8 cellular contexts compared by ENCODE assay signal in genomic region chr1:221712198-221712684, GRCh38. TPM values are rescaled to one million over a fixed set of nuclear protein-coding genes. Genes with fewer than 3 reads are reported as not detected.
DNase-seq lines count a peak whose midpoint lies in the region; ATAC-seq and TF ChIP-seq lines count a peak whose summit lies in the region.

No MANE protein-coding gene starts in this region.

- H3K4me1 ChIP-seq in KMS-11 (ENCODE audit: low read depth, poor library complexity, severe bottlenecking) (peaks cover 91% of the 10 kb centered on the region), mucosa of rectum (ENCODE audit: control insufficient read depth in 2 of 2, insufficient read depth in 2 of 2, low read length in 2 of 2) (peaks cover 9 to 14% of the 10 kb centered on the region in 2 donors)

- no peaks in the 10 kb centered on the region for H4K20me1 ChIP-seq in KMS-11 (ENCODE audit: insufficient read depth)

- peak overlapping the region; percentile 92 for H3K27ac Mint-ChIP-seq in activated naive CD8-positive, alpha-beta T cell treated with anti-CD3 and anti-CD28 coated beads for 36 hours

- H3K9me3 Mint-ChIP-seq in activated naive CD8-positive, alpha-beta T cell treated with anti-CD3 and anti-CD28 coated beads for 36 hours, result peaks cover 5% of the 10 kb centered on the region

- peak overlapping the region; percentile 41 for H3K27ac ChIP-seq in KMS-11
- peak overlapping the region; percentile 9 to 19 for H3K27ac ChIP-seq in mucosa of rectum (ENCODE audit: low read depth in 2 of 2, low read length in 2 of 2)

- peaks cover 77% of the 10 kb centered on the region for H3K4me1 Mint-ChIP-seq in activated naive CD8-positive, alpha-beta T cell treated with anti-CD3 and anti-CD28 coated beads for 36 hours

- no peaks in the 10 kb centered on the region for H3K27me3 ChIP-seq in GM06990 (replicated peaks; ENCODE audit: control insufficient read depth, insufficient read depth, low read length)
- no peaks in the 10 kb centered on the region for H3K27me3 ChIP-seq in KMS-11 (ENCODE audit: insufficient read depth, low read depth)
- H3K27me3 ChIP-seq in mucosa of rectum (ENCODE audit: control insufficient read depth in 2 of 2, insufficient read depth in 2 of 2, low read length in 2 of 2), result no peaks in the 10 kb centered on the region

- H3K36me3 ChIP-seq in GM06990 (ENCODE audit: control insufficient read depth, insufficient read depth, low read length) (no peaks in the 10 kb centered on the region; the same call in 1 of the 2 replicates), KMS-11 (ENCODE audit: insufficient read depth) (no peaks in the 10 kb centered on the region), mucosa of rectum (ENCODE audit: control insufficient read depth in 2 of 2, insufficient read depth in 2 of 2, low read length in 2 of 2) (no peaks in the 10 kb centered on the region)

- H3K79me2 ChIP-seq in KMS-11 (ENCODE audit: insufficient read depth, low read depth), result no peaks in the 10 kb centered on the region

- H2AFZ ChIP-seq in KMS-11 (ENCODE audit: low read depth), result no peak overlapping the region

- H3K4me2 ChIP-seq in KMS-11, result peak overlapping the region; percentile 61

- peaks cover 56% of the 10 kb centered on the region for H3K36me3 Mint-ChIP-seq in activated naive CD8-positive, alpha-beta T cell treated with anti-CD3 and anti-CD28 coated beads for 36 hours

- TF ChIP-seq CTCF in GM06990 (IDR thresholded peaks at IDR 0.05; ENCODE audit: insufficient read depth, low read length, poor library complexity, severe bottlenecking) (no peak), KMS-11 (conservative IDR thresholded peaks at IDR 0.05; ENCODE audit: low read depth, low read length) (no peak)

- H3K4me3 ChIP-seq in GM06990 (replicated peaks; ENCODE audit: low read depth, low read length) (no peak overlapping the region), KMS-11 (IDR thresholded peaks at IDR 0.05; ENCODE audit: insufficient read depth, low read depth, low read length) (no peak overlapping the region), mucosa of rectum (ENCODE audit: low read length in 2 of 2) (no peak overlapping the region)

- H3K9ac ChIP-seq in KMS-11 (peak overlapping the region; percentile 9; the same call in 1 of the 2 replicates), mucosa of rectum (ENCODE audit: low read depth in 1 of 2, low read length in 2 of 2) (no peak overlapping the region)

- peak overlapping the region; percentile 65 for H3K4me3 Mint-ChIP-seq in activated naive CD8-positive, alpha-beta T cell treated with anti-CD3 and anti-CD28 coated beads for 36 hours

- intact Hi-C loops in Right ventricle myocardium inferior (cut with DNase I), result no loop called here

- no peaks in the 10 kb centered on the region for H3K9me3 ChIP-seq in mucosa of rectum (ENCODE audit: control insufficient read depth in 2 of 2, low read length in 2 of 2)

- DNase-seq in GM06990 (ENCODE audit: extremely low read depth, insufficient read length) (peak; percentile 62), islet precursor cell (no peak), midbrain (lab: John Stamatoyannopoulos, UW) (no peak), Right ventricle myocardium inferior (ENCODE audit: missing footprints) (no peak)
- peak; percentile 18 for DNase-seq in activated naive CD8-positive, alpha-beta T cell treated with anti-CD3 and anti-CD28 coated beads for 36 hours

- H3K27me3 Mint-ChIP-seq in activated naive CD8-positive, alpha-beta T cell treated with anti-CD3 and anti-CD28 coated beads for 36 hours, result no peaks in the 10 kb centered on the region

- ATAC-seq in GM21529 (IDR thresholded peaks at IDR 0.05; ENCODE audit: unreplicated experiment) (peak; percentile 56), Right ventricle myocardium inferior (no peak)

RNA-seq across cellular contexts. Expression of gene DUSP10, which starts 29.6 kb away (rescaled TPM):
- 10 to 100 TPM; 32.7 to 33.0 TPM for total RNA-seq in activated naive CD8-positive, alpha-beta T cell treated with anti-CD3 and anti-CD28 coated beads for 36 hours
- 3.2 TPM for total RNA-seq in Right ventricle myocardium inferior

Comparison
In these comparisons a context has a peak if more than half of its experiments do, and no peak if none do; other contexts are left out.
1. DNase-seq: peak in GM06990 (single experiment) and activated naive CD8-positive, alpha-beta T cell treated with anti-CD3 and anti-CD28 coated beads for 36 hours (single experiment); none in islet precursor cell (single experiment), midbrain (single experiment) and Right ventricle myocardium inferior (single experiment).